In genomic region chr5:74201334-74202081, GRCh38 we compare ENCODE assay signal across 8 cellular contexts.
DNase-seq lines count a peak whose midpoint lies in the region; ATAC-seq and TF ChIP-seq lines count a peak whose summit lies in the region.

No MANE protein-coding gene starts in this region.

- peak; percentile 24 for TF ChIP-seq CTCF in choroid plexus epithelial cell (conservative IDR thresholded peaks at IDR 0.05; ENCODE audit: low read depth, low read length)
- no peak for TF ChIP-seq CTCF in testis (IDR thresholded peaks at IDR 0.05)

- intact Hi-C loops in testis (cut with DNase I; ENCODE audit: low total_unique reads): no loop called here

- peaks cover 22% of the 10 kb centered on the region for H3K4me1 ChIP-seq in testis

- peak overlapping the region in 1 of 2 donors; percentile 15 for H3K27ac ChIP-seq in testis

- DNase-seq in NCI-H510A treated with DMSO at 0.1 percent for 48 hours (lab: John Stamatoyannopoulos, UW): peak; percentile 9
- no peak for DNase-seq in NCI-H510A (lab: John Stamatoyannopoulos, UW)
- peak; percentile 94 for DNase-seq in NCI-H2029 (lab: John Stamatoyannopoulos, UW)
- DNase-seq in choroid plexus epithelial cell (ENCODE audit: low read depth): peak; percentile 36
- DNase-seq in testis: peak; percentile 42
- no peak for DNase-seq in GOT3 (lab: John Stamatoyannopoulos, UW)
- no peak for DNase-seq in NCI-H524 treated with DMSO at 0.1 percent for 48 hours (lab: John Stamatoyannopoulos, UW)

- H3K27me3 ChIP-seq in testis: no peaks in the 10 kb centered on the region

- no peak overlapping the region for H3K4me3 ChIP-seq in choroid plexus epithelial cell (ENCODE audit: low read depth, low read length)
- H3K4me3 ChIP-seq in testis: no peak overlapping the region

- no peak for TF ChIP-seq POLR2A in testis (IDR thresholded peaks at IDR 0.05)

- peak; percentile 55 for ATAC-seq in HG02798 (IDR thresholded peaks at IDR 0.05; ENCODE audit: poor library complexity, unreplicated experiment)

- no peaks in the 10 kb centered on the region for H3K36me3 ChIP-seq in testis (ENCODE audit: low read depth, missing control alignments)

- no peaks in the 10 kb centered on the region for H3K9me3 ChIP-seq in testis

- WGBS in testis, 2 donors: 34 to 39% methylated on average over 8 of the region's 8 CpGs

Comparison
In these comparisons a context has a peak if more than half of its experiments do, and no peak if none do; other contexts are left out.
1. DNase-seq: peak in NCI-H510A treated with DMSO at 0.1 percent for 48 hours (single experiment), NCI-H2029 (single experiment), choroid plexus epithelial cell (single experiment) and testis (single experiment); none in NCI-H510A (single experiment), GOT3 (single experiment) and NCI-H524 treated with DMSO at 0.1 percent for 48 hours (single experiment).